In the genomic region with DNA sequence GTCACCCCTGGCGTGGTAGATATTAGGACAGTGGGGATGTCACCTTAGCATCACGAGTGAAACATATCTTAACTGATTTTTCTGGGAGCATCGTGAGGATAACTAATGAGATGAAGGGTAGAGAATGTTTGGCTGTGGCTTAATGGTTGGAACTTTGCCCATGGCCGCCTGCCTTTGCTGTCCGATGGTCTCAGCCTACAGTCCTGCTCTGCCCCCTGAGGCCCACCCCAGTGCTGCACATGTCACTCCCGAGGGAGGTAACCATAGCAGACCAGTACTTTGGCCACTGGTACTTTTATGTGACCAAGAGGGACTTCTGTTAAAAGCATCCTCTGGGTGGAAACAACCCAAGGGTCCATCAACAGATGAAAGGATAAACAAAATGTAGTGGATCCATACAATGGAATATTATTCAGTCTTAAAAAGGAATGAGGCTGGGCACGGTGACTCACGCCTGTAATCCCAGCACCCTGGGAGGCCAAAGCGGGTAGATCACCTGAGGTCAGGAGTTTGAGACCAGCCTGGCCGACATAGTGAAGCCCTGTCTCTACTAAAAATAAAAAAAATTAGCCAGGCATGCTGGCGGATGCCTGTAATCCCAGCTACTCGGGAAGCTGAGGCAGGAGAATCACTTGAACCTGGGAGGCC, we compare ENCODE assay signal across 16 cellular contexts. TPM values are rescaled to one million over a fixed set of nuclear protein-coding genes. Genes with fewer than 3 reads are reported as not detected.
DNase-seq lines count a peak whose midpoint lies in the region; ATAC-seq and TF ChIP-seq lines count a peak whose summit lies in the region.
"Had no signal": no experiment of that assay in that cellular context is flagged by ENCODE, and none has a peak within 500 bp of the region (broad histone marks: within the 10 kb centered on the region; RNA-seq: fewer than 3 reads in every experiment).

No MANE protein-coding gene starts in this region.

- no peak for ATAC-seq in activated CD4-positive, alpha-beta T cell treated with anti-CD3 and anti-CD28 coated beads for 36 hours
- ATAC-seq in GM23338 = peak; percentile 73
- no peak for ATAC-seq in GM18858 (IDR thresholded peaks at IDR 0.05; ENCODE audit: unreplicated experiment)
- ATAC-seq: A549 had no signal

- no peak overlapping the region for H3K9ac ChIP-seq in trophoblast cell (ENCODE audit: low read length)

- H2BK5ac ChIP-seq in trophoblast cell (ENCODE audit: low read depth, low read length, poor library complexity) = no peak overlapping the region

- no peak for DNase-seq in activated CD4-positive, alpha-beta T cell treated with anti-CD3 and anti-CD28 coated beads for 36 hours
- DNase-seq in activated CD4-positive, alpha-beta T cell treated with anti-CD3 and anti-CD28 coated beads for 48 hours = no peak
- DNase-seq in GM23338 (ENCODE audit: low spot score) (no peak), astrocyte of the hippocampus (ENCODE audit: low read depth, low spot score) (peak; percentile 28), trophoblast cell (peak; percentile 76 to 78), UCSD-AML1 (lab: John Stamatoyannopoulos, UW; ENCODE audit: unreplicated experiment) (no peak), inferior parietal cortex (ENCODE audit: extremely low spot score) (no peak)
- DNase-seq: activated gamma-delta T cell treated with Interleukin-2 at 50 U/mL for 16 hours, Caco-2, cerebellar nuclear complex, GDM1, NCI-H1436, NCI-H226 had no signal

- H3K79me2 ChIP-seq in GM23338 (replicated peaks; ENCODE audit: insufficient read depth) (peaks cover 93% of the 10 kb centered on the region), trophoblast cell (ENCODE audit: control insufficient read depth, insufficient read depth, low read length, poor library complexity) (peaks cover 4% of the 10 kb centered on the region)

- H3K4me3 ChIP-seq in GM23338 = no peak overlapping the region
- no peak overlapping the region for H3K4me3 ChIP-seq in trophoblast cell (ENCODE audit: low read depth, low read length)
- H3K4me3 ChIP-seq: A549 had no signal

- peak overlapping the region; percentile 59 for H3K4ac ChIP-seq in trophoblast cell (ENCODE audit: low read depth, low read length)

- H3K27ac ChIP-seq in GM23338 (ENCODE audit: low read depth) (no peak overlapping the region; the same call in 1 of the 2 replicates), trophoblast cell (ENCODE audit: low read depth, low read length) (no peak overlapping the region)

- H3K23ac ChIP-seq in trophoblast cell (ENCODE audit: low read length) = no peak overlapping the region

- peak; percentile 35 to 38 for TF ChIP-seq CTCF in GM23338 (conservative IDR thresholded peaks at IDR 0.05; ENCODE audit: low read depth in 2 of 2)

- H3K27me3 Mint-ChIP-seq in activated CD4-positive, alpha-beta T cell treated with anti-CD3 and anti-CD28 coated beads for 36 hours = no peaks in the 10 kb centered on the region
- H3K27me3 Mint-ChIP-seq in GM23338 (ENCODE audit: insufficient read depth, low read depth, poor library complexity) = peaks cover 6% of the 10 kb centered on the region

- CTCF ChIA-PET in activated CD4-positive, alpha-beta T cell treated with anti-CD3 and anti-CD28 coated beads for 36 hours (lab: Charles Lee) = interaction anchor here (0.6 kb wide), 2 partner anchors 50 to 141 kb away, joined by 3 to 4 read pairs; no protein-coding TSS in a partner anchor

- H4K12ac ChIP-seq in trophoblast cell (ENCODE audit: low read depth, low read length) = no peak overlapping the region

- H3K9me2 ChIP-seq in GM23338 (ENCODE audit: insufficient read depth) = no peaks in the 10 kb centered on the region

- H3K4me1 ChIP-seq in GM23338 (ENCODE audit: insufficient read depth) (peaks cover 25% of the 10 kb centered on the region), trophoblast cell (ENCODE audit: control insufficient read depth in 1 of 2, insufficient read depth in 2 of 2, low read length in 2 of 2) (peaks cover 14 to 18% of the 10 kb centered on the region in 2 experiments)

- peak overlapping the region; percentile 47 for H3K27ac Mint-ChIP-seq in activated CD4-positive, alpha-beta T cell treated with anti-CD3 and anti-CD28 coated beads for 36 hours
- H3K27ac Mint-ChIP-seq in GM23338 = peak overlapping the region; percentile 79; the same call in 1 of the 2 replicates

- no peak overlapping the region for H3K18ac ChIP-seq in trophoblast cell (ENCODE audit: low read length)

- intact Hi-C loops in activated CD4-positive, alpha-beta T cell treated with anti-CD3 and anti-CD28 coated beads for 36 hours (cut with DNase I, micrococcal nuclease) = no loop called here

- H3K36me3 ChIP-seq in GM23338 (ENCODE audit: insufficient read depth) (peaks cover 3% of the 10 kb centered on the region), trophoblast cell (ENCODE audit: control insufficient read depth in 1 of 2, insufficient read depth in 2 of 2, low read length in 2 of 2) (peaks cover 18 to 20% of the 10 kb centered on the region in 2 experiments)

- H3K4me3 Mint-ChIP-seq in activated CD4-positive, alpha-beta T cell treated with anti-CD3 and anti-CD28 coated beads for 36 hours = no peak overlapping the region
- no peak overlapping the region for H3K4me3 Mint-ChIP-seq in GM23338

- POLR2A ChIA-PET in activated CD4-positive, alpha-beta T cell treated with anti-CD3 and anti-CD28 coated beads for 36 hours (lab: Charles Lee) = no interaction called here

- H2BK12ac ChIP-seq in trophoblast cell (ENCODE audit: low read length) = no peak overlapping the region

- H3K79me1 ChIP-seq in trophoblast cell (ENCODE audit: low read length) = no peaks in the 10 kb centered on the region

- H3K9me3 ChIP-seq in trophoblast cell (ENCODE audit: insufficient read depth, low read depth, low read length) = no peaks in the 10 kb centered on the region
- H3K9me3 ChIP-seq: A549 had no signal

- no peak overlapping the region for H2AK5ac ChIP-seq in trophoblast cell (ENCODE audit: low read length)

- H3K4me1 Mint-ChIP-seq in activated CD4-positive, alpha-beta T cell treated with anti-CD3 and anti-CD28 coated beads for 36 hours = peaks cover 67% of the 10 kb centered on the region
- peaks cover 30% of the 10 kb centered on the region for H3K4me1 Mint-ChIP-seq in GM23338

- no peaks in the 10 kb centered on the region for H3K27me3 ChIP-seq in GM23338 (ENCODE audit: insufficient read depth)
- no peaks in the 10 kb centered on the region for H3K27me3 ChIP-seq in trophoblast cell (ENCODE audit: insufficient read depth, low read length)

- no peak overlapping the region for H2BK120ac ChIP-seq in trophoblast cell (ENCODE audit: insufficient read depth, low read length, poor library complexity)

- peaks cover 4% of the 10 kb centered on the region for H3K9me3 Mint-ChIP-seq in activated CD4-positive, alpha-beta T cell treated with anti-CD3 and anti-CD28 coated beads for 36 hours (ENCODE audit: low read depth)
- no peaks in the 10 kb centered on the region for H3K9me3 Mint-ChIP-seq in GM23338

- H4K8ac ChIP-seq in trophoblast cell (ENCODE audit: low read depth, low read length) = no peak overlapping the region

- H3F3A ChIP-seq in GM23338 (replicated peaks; ENCODE audit: low read depth) = peaks cover 4% of the 10 kb centered on the region; the same call in 1 of the 2 replicates

- no peak overlapping the region for H3K14ac ChIP-seq in trophoblast cell (ENCODE audit: low read length)

- H3K4me2 ChIP-seq in GM23338 (no peak overlapping the region), trophoblast cell (ENCODE audit: low read length) (no peak overlapping the region)

- no CpG with 5 or more reads among the region's 12 CpGs for WGBS in trophoblast cell (ENCODE audit: extremely low coverage, insufficient coverage, insufficient read length)

- H3K36me3 Mint-ChIP-seq in activated CD4-positive, alpha-beta T cell treated with anti-CD3 and anti-CD28 coated beads for 36 hours (ENCODE audit: low read depth) = peaks cover 50% of the 10 kb centered on the region
- peaks cover 27% of the 10 kb centered on the region for H3K36me3 Mint-ChIP-seq in GM23338 (ENCODE audit: low read depth)

- H4K20me1 ChIP-seq in GM23338 (replicated peaks; ENCODE audit: insufficient read depth) = peaks cover 10% of the 10 kb centered on the region

- H2AFZ ChIP-seq in GM23338 = no peak overlapping the region
- no peak overlapping the region for H2AFZ ChIP-seq in trophoblast cell (ENCODE audit: insufficient read depth, low read length, poor library complexity)

- no peak overlapping the region for H4K91ac ChIP-seq in trophoblast cell (ENCODE audit: low read depth, low read length)

TF ChIP-seq in GM23338, 12 proteins besides CTCF, POLR2A, EP300 and RAD21 (continues in another document):
- TF ChIP-seq, protein P1, sequence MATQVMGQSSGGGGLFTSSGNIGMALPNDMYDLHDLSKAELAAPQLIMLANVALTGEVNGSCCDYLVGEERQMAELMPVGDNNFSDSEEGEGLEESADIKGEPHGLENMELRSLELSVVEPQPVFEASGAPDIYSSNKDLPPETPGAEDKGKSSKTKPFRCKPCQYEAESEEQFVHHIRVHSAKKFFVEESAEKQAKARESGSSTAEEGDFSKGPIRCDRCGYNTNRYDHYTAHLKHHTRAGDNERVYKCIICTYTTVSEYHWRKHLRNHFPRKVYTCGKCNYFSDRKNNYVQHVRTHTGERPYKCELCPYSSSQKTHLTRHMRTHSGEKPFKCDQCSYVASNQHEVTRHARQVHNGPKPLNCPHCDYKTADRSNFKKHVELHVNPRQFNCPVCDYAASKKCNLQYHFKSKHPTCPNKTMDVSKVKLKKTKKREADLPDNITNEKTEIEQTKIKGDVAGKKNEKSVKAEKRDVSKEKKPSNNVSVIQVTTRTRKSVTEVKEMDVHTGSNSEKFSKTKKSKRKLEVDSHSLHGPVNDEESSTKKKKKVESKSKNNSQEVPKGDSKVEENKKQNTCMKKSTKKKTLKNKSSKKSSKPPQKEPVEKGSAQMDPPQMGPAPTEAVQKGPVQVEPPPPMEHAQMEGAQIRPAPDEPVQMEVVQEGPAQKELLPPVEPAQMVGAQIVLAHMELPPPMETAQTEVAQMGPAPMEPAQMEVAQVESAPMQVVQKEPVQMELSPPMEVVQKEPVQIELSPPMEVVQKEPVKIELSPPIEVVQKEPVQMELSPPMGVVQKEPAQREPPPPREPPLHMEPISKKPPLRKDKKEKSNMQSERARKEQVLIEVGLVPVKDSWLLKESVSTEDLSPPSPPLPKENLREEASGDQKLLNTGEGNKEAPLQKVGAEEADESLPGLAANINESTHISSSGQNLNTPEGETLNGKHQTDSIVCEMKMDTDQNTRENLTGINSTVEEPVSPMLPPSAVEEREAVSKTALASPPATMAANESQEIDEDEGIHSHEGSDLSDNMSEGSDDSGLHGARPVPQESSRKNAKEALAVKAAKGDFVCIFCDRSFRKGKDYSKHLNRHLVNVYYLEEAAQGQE (IDR thresholded peaks at IDR 0.05; ENCODE audit: unreplicated experiment) = no peak
- TF ChIP-seq ZNF114 (CRISPR knock-in tag; IDR thresholded peaks at IDR 0.05) = no peak

RNA-seq across cellular contexts. Expression of a gene that starts 58.4 kb away (rescaled TPM):
- not detected for total RNA-seq in activated CD4-positive, alpha-beta T cell treated with anti-CD3 and anti-CD28 coated beads for 36 hours
- 0.54 TPM in 1 of 2 replicates, not detected in the other for total RNA-seq in GM23338 (2014; rRNA removed; shearing (Covaris generic))
- polyA plus RNA-seq in GM23338 (2016; fragmentation: Nextera tagmentation; extraction: Ambion mirVana) = not detected in 2 replicates
- 0.07 and 0.10 TPM in 2 replicates for polyA plus RNA-seq in trophoblast cell (2013)
- total RNA-seq: mononuclear cell had no signal

Comparison
In these comparisons a context has a peak if more than half of its experiments do, and no peak if none do; other contexts are left out.
1. DNase-seq: peak in astrocyte of the hippocampus (single experiment) and trophoblast cell (2 of 2); none in activated CD4-positive, alpha-beta T cell treated with anti-CD3 and anti-CD28 coated beads for 36 hours (single experiment), activated CD4-positive, alpha-beta T cell treated with anti-CD3 and anti-CD28 coated beads for 48 hours (single experiment), GM23338 (single experiment), UCSD-AML1 (single experiment) and inferior parietal cortex (single experiment).